ENCODE assay signal across 19 cellular contexts in genomic region chr6:111837007-111837406, GRCh38. TPM values are rescaled to one million over a fixed set of nuclear protein-coding genes. Genes with fewer than 3 reads are reported as not detected.
DNase-seq lines count a peak whose midpoint lies in the region; ATAC-seq and TF ChIP-seq lines count a peak whose summit lies in the region.
"Had no signal": no experiment of that assay in that cellular context is flagged by ENCODE, and none has a peak within 500 bp of the region (broad histone marks: within the 10 kb centered on the region; RNA-seq: fewer than 3 reads in every experiment).

No MANE protein-coding gene starts in this region.

- POLR2A ChIA-PET in SK-N-SH (lab: Yijun Ruan, JAX): no interaction called here

- DNase-seq in activated naive CD4-positive, alpha-beta T cell treated with anti-CD3 and anti-CD28 coated beads for 36 hours: no peak
- DNase-seq in activated naive CD4-positive, alpha-beta T cell treated with anti-CD3 and anti-CD28 coated beads, Interleukin-2, amount 50 U/mL, for 16 hours: no peak
- no peak for DNase-seq in T-helper 2 cell treated with Interferon-gamma antibody and Interleukin-4, amounts not matched to agents 5 μg/mL and 100 μg/mL, for 36 hours (ENCODE audit: low spot score)
- DNase-seq in central memory CD4-positive, alpha-beta T cell: peak; percentile 69
- DNase-seq in NCI-H187 (lab: John Stamatoyannopoulos, UW): no peak
- DNase-seq in NCI-H345 treated with DMSO at 0.1 percent for 48 hours (lab: John Stamatoyannopoulos, UW; ENCODE audit: unreplicated experiment): no peak
- DNase-seq in SK-N-SH: no peak
- DNase-seq: aorta, cerebellar nuclear complex, kidney, MG63, NCI-H1436 treated with DMSO at 0.1 percent for 48 hours, NCI-H526 treated with DMSO at 0.1 percent for 48 hours, pancreas, right cardiac atrium had no signal

- no peaks in the 10 kb centered on the region for H3K27me3 ChIP-seq in SK-N-SH (ENCODE audit: insufficient read depth)
- H3K27me3 ChIP-seq: MG63, pancreas, tibial nerve had no signal

- no peaks in the 10 kb centered on the region; the same call in 1 of the 2 replicates for H3K79me2 ChIP-seq in SK-N-SH (ENCODE audit: insufficient read depth)

- no peaks in the 10 kb centered on the region for H3K9me3 Mint-ChIP-seq in activated naive CD4-positive, alpha-beta T cell treated with anti-CD3 and anti-CD28 coated beads for 36 hours
- H3K9me3 Mint-ChIP-seq in T-helper 2 cell treated with Interferon-gamma antibody and Interleukin-4, amounts not matched to agents 5 μg/mL and 100 μg/mL, for 36 hours: no peaks in the 10 kb centered on the region
- peaks cover 3% of the 10 kb centered on the region for H3K9me3 Mint-ChIP-seq in stimulated activated memory B cell treated with anti-CD40 and anti-IgM and Interleukin-4, amounts not matched to agents 10 μg/mL and 1 μg/mL and 100 μg/mL, for 72 hours

- H3K9ac ChIP-seq in SK-N-SH: no peak overlapping the region

- peaks cover 3% of the 10 kb centered on the region for H3F3A ChIP-seq in SK-N-SH (replicated peaks; ENCODE audit: insufficient read depth)

- CTCF ChIA-PET in activated naive CD4-positive, alpha-beta T cell treated with anti-CD3 and anti-CD28 coated beads for 36 hours (lab: Charles Lee): interaction anchor here (0.6 to 1.3 kb wide), 2 partner anchors 26 to 32 kb away, joined by 3 to 6 read pairs; no protein-coding TSS in a partner anchor
- CTCF ChIA-PET in SK-N-SH (lab: Yijun Ruan, JAX): no interaction called here

- H3K27me3 Mint-ChIP-seq in activated naive CD4-positive, alpha-beta T cell treated with anti-CD3 and anti-CD28 coated beads for 36 hours (ENCODE audit: low read depth): no peaks in the 10 kb centered on the region
- no peaks in the 10 kb centered on the region for H3K27me3 Mint-ChIP-seq in T-helper 2 cell treated with Interferon-gamma antibody and Interleukin-4, amounts not matched to agents 5 μg/mL and 100 μg/mL, for 36 hours (ENCODE audit: low read depth)
- H3K27me3 Mint-ChIP-seq in stimulated activated memory B cell treated with anti-CD40 and anti-IgM and Interleukin-4, amounts not matched to agents 10 μg/mL and 1 μg/mL and 100 μg/mL, for 72 hours: no peaks in the 10 kb centered on the region

- no peaks in the 10 kb centered on the region for H3K9me2 ChIP-seq in SK-N-SH

- ATAC-seq in stimulated activated memory B cell treated with anti-CD40 and anti-IgM and Interleukin-4, amounts not matched to agents 10 μg/mL and 1 μg/mL and 100 μg/mL, for 72 hours: no peak
- ATAC-seq: esophagus mucosa, pancreas, right cardiac atrium had no signal

- no peaks in the 10 kb centered on the region for H3K36me3 ChIP-seq in SK-N-SH (replicated peaks in 1 of 2; ENCODE audit: control insufficient read depth in 1 of 2, insufficient read depth in 2 of 2, low read length in 1 of 2)
- H3K36me3 ChIP-seq: MG63, pancreas, tibial nerve had no signal

- no peak overlapping the region for H3K27ac ChIP-seq in SK-N-SH (ENCODE audit: low read depth in 2 of 2, low read length in 1 of 2)
- H3K27ac ChIP-seq: C4-2B, pancreas had no signal

- H3K4me2 ChIP-seq in SK-N-SH: no peak overlapping the region

- H2AFZ ChIP-seq in SK-N-SH (ENCODE audit: low read depth): no peak overlapping the region

- no peaks in the 10 kb centered on the region for H3K9me3 ChIP-seq in SK-N-SH
- H3K9me3 ChIP-seq: MG63, pancreas, tibial nerve had no signal

- H3K4me1 Mint-ChIP-seq in activated naive CD4-positive, alpha-beta T cell treated with anti-CD3 and anti-CD28 coated beads for 36 hours (ENCODE audit: low read depth): peaks cover 77% of the 10 kb centered on the region
- H3K4me1 Mint-ChIP-seq in T-helper 2 cell treated with Interferon-gamma antibody and Interleukin-4, amounts not matched to agents 5 μg/mL and 100 μg/mL, for 36 hours (ENCODE audit: low read depth): peaks cover 69% of the 10 kb centered on the region
- peaks cover 55% of the 10 kb centered on the region for H3K4me1 Mint-ChIP-seq in stimulated activated memory B cell treated with anti-CD40 and anti-IgM and Interleukin-4, amounts not matched to agents 10 μg/mL and 1 μg/mL and 100 μg/mL, for 72 hours

- TF ChIP-seq RAD21 in SK-N-SH (IDR thresholded peaks at IDR 0.05; ENCODE audit: low read length): no peak

- no peak overlapping the region for H3K4me3 ChIP-seq in SK-N-SH (ENCODE audit: low read depth in 2 of 2, low read length in 1 of 2)
- H3K4me3 ChIP-seq: MG63, pancreas, tibial nerve had no signal

- WGBS in SK-N-SH (ENCODE audit: low lambda C conversion rate): 96% methylated on average over 6 of the region's 6 CpGs

- peaks cover 0 to 4% of the 10 kb centered on the region in 2 experiments; a peak in 2 of 4 replicates for H3K4me1 ChIP-seq in SK-N-SH (ENCODE audit: control insufficient read depth in 1 of 2, insufficient read depth in 2 of 2, low read depth in 1 of 2, low read length in 1 of 2)
- H3K4me1 ChIP-seq: pancreas had no signal

- TF ChIP-seq EP300 in SK-N-SH (IDR thresholded peaks at IDR 0.05; ENCODE audit: borderline replicate concordance in 1 of 2, low read depth in 1 of 2, low read length in 1 of 2): no peak

- intact Hi-C loops in activated naive CD4-positive, alpha-beta T cell treated with anti-CD3 and anti-CD28 coated beads for 36 hours (cut with micrococcal nuclease): loop anchor here (1.0 kb wide), 4 partner anchors 13 to 156 kb away; no protein-coding TSS in a partner anchor

- H3K4me3 Mint-ChIP-seq in activated naive CD4-positive, alpha-beta T cell treated with anti-CD3 and anti-CD28 coated beads for 36 hours: peak overlapping the region; percentile 59
- peak overlapping the region; percentile 79 for H3K4me3 Mint-ChIP-seq in T-helper 2 cell treated with Interferon-gamma antibody and Interleukin-4, amounts not matched to agents 5 μg/mL and 100 μg/mL, for 36 hours
- no peak overlapping the region for H3K4me3 Mint-ChIP-seq in stimulated activated memory B cell treated with anti-CD40 and anti-IgM and Interleukin-4, amounts not matched to agents 10 μg/mL and 1 μg/mL and 100 μg/mL, for 72 hours

- H4K20me1 ChIP-seq in SK-N-SH (ENCODE audit: insufficient read depth): no peaks in the 10 kb centered on the region

- peaks cover 32% of the 10 kb centered on the region for H3K36me3 Mint-ChIP-seq in activated naive CD4-positive, alpha-beta T cell treated with anti-CD3 and anti-CD28 coated beads for 36 hours (ENCODE audit: low read depth)
- H3K36me3 Mint-ChIP-seq in T-helper 2 cell treated with Interferon-gamma antibody and Interleukin-4, amounts not matched to agents 5 μg/mL and 100 μg/mL, for 36 hours (ENCODE audit: low read depth): peaks cover 45% of the 10 kb centered on the region
- peaks cover 43% of the 10 kb centered on the region for H3K36me3 Mint-ChIP-seq in stimulated activated memory B cell treated with anti-CD40 and anti-IgM and Interleukin-4, amounts not matched to agents 10 μg/mL and 1 μg/mL and 100 μg/mL, for 72 hours

- TF ChIP-seq CTCF in SK-N-SH (IDR thresholded peaks at IDR 0.05): no peak

- H3K27ac Mint-ChIP-seq in activated naive CD4-positive, alpha-beta T cell treated with anti-CD3 and anti-CD28 coated beads for 36 hours: peak overlapping the region; percentile 91
- peak overlapping the region; percentile 93 for H3K27ac Mint-ChIP-seq in T-helper 2 cell treated with Interferon-gamma antibody and Interleukin-4, amounts not matched to agents 5 μg/mL and 100 μg/mL, for 36 hours
- peak overlapping the region; percentile 55 for H3K27ac Mint-ChIP-seq in stimulated activated memory B cell treated with anti-CD40 and anti-IgM and Interleukin-4, amounts not matched to agents 10 μg/mL and 1 μg/mL and 100 μg/mL, for 72 hours

TF ChIP-seq in SK-N-SH, 30 proteins besides CTCF, POLR2A, EP300 and RAD21 (continues in another document):
- TF ChIP-seq RFX5 (IDR thresholded peaks at IDR 0.05; ENCODE audit: low read length) (no peak), FOXM1 (IDR thresholded peaks at IDR 0.05; ENCODE audit: low read depth) (no peak), IRF3 (IDR thresholded peaks at IDR 0.05; ENCODE audit: low read depth, low read length) (no peak), RCOR1 (IDR thresholded peaks at IDR 0.05; ENCODE audit: low read length) (no peak), CHD2 (IDR thresholded peaks at IDR 0.05; ENCODE audit: low read length, partially characterized antibody) (no peak), REST (IDR thresholded peaks at IDR 0.05; ENCODE audit: low read depth, low read length) (no peak)

RNA-seq across cellular contexts. Expression of gene FYN, which starts 36.2 kb away (rescaled TPM):
- total RNA-seq in activated naive CD4-positive, alpha-beta T cell treated with anti-CD3 and anti-CD28 coated beads for 36 hours: 100 to 1,000 TPM; 236 to 244 TPM
- 26.0 and 31.0 TPM in 2 replicates for polyA plus RNA-seq in SK-N-SH (2012; rRNA removed)
- polyA plus RNA-seq in SK-N-SH (2012; cell fraction: cytosol; rRNA removed): 25.4 and 25.9 TPM in 2 replicates
- 45.6 and 61.2 TPM in 2 replicates for polyA plus RNA-seq in SK-N-SH (2012; cell fraction: nucleus; rRNA removed)
